ENCODE assay signal across 10 cellular contexts in genomic region chr9:33453286-33453882, GRCh38. TPM values are rescaled to one million over a fixed set of nuclear protein-coding genes. Genes with fewer than 3 reads are reported as not detected.
DNase-seq lines count a peak whose midpoint lies in the region; ATAC-seq and TF ChIP-seq lines count a peak whose summit lies in the region.
"Had no signal": no experiment of that assay in that cellular context is flagged by ENCODE, and none has a peak within 500 bp of the region (broad histone marks: within the 10 kb centered on the region; RNA-seq: fewer than 3 reads in every experiment).

No MANE protein-coding gene starts in this region.

- intact Hi-C loops in Calu3 (cut with micrococcal nuclease; ENCODE audit: unreplicated experiment), result loop anchor here (5.0 kb wide), 1 partner anchor 41 kb away; no protein-coding TSS in a partner anchor

- peaks cover 8% of the 10 kb centered on the region for H3K36me3 Mint-ChIP-seq in Calu3 (ENCODE audit: insufficient read depth, unreplicated experiment)
- no peaks in the 10 kb centered on the region for H3K36me3 Mint-ChIP-seq in activated T-helper 17 cell treated with anti-CD3 and anti-CD28 coated beads, Interleukin-2, amount 50 U/mL, for 72 hours (ENCODE audit: low read depth)
- H3K36me3 Mint-ChIP-seq in naive thymus-derived CD8-positive, alpha-beta T cell, result no peaks in the 10 kb centered on the region
- H3K36me3 Mint-ChIP-seq: natural killer cell had no signal

- peak; percentile 51 for ATAC-seq in activated T-helper 17 cell treated with anti-CD3 and anti-CD28 coated beads, Interleukin-2, amount 50 U/mL, for 72 hours (replicated peaks)
- ATAC-seq in naive thymus-derived CD8-positive, alpha-beta T cell, result peak in 1 of 2 donors; percentile 19
- no peak for ATAC-seq in HG03097 (IDR thresholded peaks at IDR 0.05; ENCODE audit: low FRiP score, unreplicated experiment)

- no peaks in the 10 kb centered on the region for H3K9me3 Mint-ChIP-seq in Calu3 (ENCODE audit: low read depth, unreplicated experiment)
- no peaks in the 10 kb centered on the region for H3K9me3 Mint-ChIP-seq in activated T-helper 17 cell treated with anti-CD3 and anti-CD28 coated beads, Interleukin-2, amount 50 U/mL, for 72 hours
- H3K9me3 Mint-ChIP-seq in naive thymus-derived CD8-positive, alpha-beta T cell, result no peaks in the 10 kb centered on the region
- H3K9me3 Mint-ChIP-seq: natural killer cell had no signal

- no TSS peak for BruUV-seq in Calu3 (replicated peaks; lab: Mats Ljungman, UMichigan)

- DNase-seq in Calu3, result no peak
- DNase-seq in HPDE6-E6E7 (ENCODE audit: extremely low spot score), result peak; percentile 60
- DNase-seq in naive thymus-derived CD8-positive, alpha-beta T cell, result no peak
- no peak for DNase-seq in NCI-H1694 (lab: John Stamatoyannopoulos, UW)
- DNase-seq in GM13977 (ENCODE audit: low spot score), result no peak
- DNase-seq: cerebellar nuclear complex, natural killer cell had no signal

- no peak overlapping the region for H3K4me3 Mint-ChIP-seq in Calu3 (ENCODE audit: low read depth, unreplicated experiment)
- peak overlapping the region; percentile 68 for H3K4me3 Mint-ChIP-seq in activated T-helper 17 cell treated with anti-CD3 and anti-CD28 coated beads, Interleukin-2, amount 50 U/mL, for 72 hours
- H3K4me3 Mint-ChIP-seq in naive thymus-derived CD8-positive, alpha-beta T cell, result peak overlapping the region in 7 of 10 donors; percentile 4 to 71 (median 63)
- H3K4me3 Mint-ChIP-seq: natural killer cell had no signal

- H3K4me1 Mint-ChIP-seq in Calu3 (ENCODE audit: low read depth, unreplicated experiment), result peaks cover 34% of the 10 kb centered on the region
- H3K4me1 Mint-ChIP-seq in activated T-helper 17 cell treated with anti-CD3 and anti-CD28 coated beads, Interleukin-2, amount 50 U/mL, for 72 hours, result peaks cover 46% of the 10 kb centered on the region
- peaks cover 37 to 73% (median 64%) of the 10 kb centered on the region in 4 donors for H3K4me1 Mint-ChIP-seq in naive thymus-derived CD8-positive, alpha-beta T cell

- in situ Hi-C loops in GM13977 (cut with MboI; ENCODE audit: low pct_unique_long_range_greater_than_20kb, low sequenced_read_pairs, unreplicated experiment), result no loop called here

- peak overlapping the region; percentile 30 for H3K27ac Mint-ChIP-seq in Calu3 (ENCODE audit: unreplicated experiment)
- peak overlapping the region; percentile 91 for H3K27ac Mint-ChIP-seq in activated T-helper 17 cell treated with anti-CD3 and anti-CD28 coated beads, Interleukin-2, amount 50 U/mL, for 72 hours
- peak overlapping the region; percentile 32 to 95 (median 90) for H3K27ac Mint-ChIP-seq in naive thymus-derived CD8-positive, alpha-beta T cell
- H3K27ac Mint-ChIP-seq: natural killer cell had no signal

- POLR2A ChIA-PET in naive thymus-derived CD8-positive, alpha-beta T cell (lab: Charles Lee), result interaction anchor here (0.6 to 10.7 kb wide), 6 partner anchors 7 to 38 kb away, joined by 3 to 93 read pairs (median 9); partner anchors contain the start of genes AQP3 and NOL6

- H3K27me3 Mint-ChIP-seq in Calu3 (ENCODE audit: unreplicated experiment), result no peaks in the 10 kb centered on the region
- H3K27me3 Mint-ChIP-seq in activated T-helper 17 cell treated with anti-CD3 and anti-CD28 coated beads, Interleukin-2, amount 50 U/mL, for 72 hours, result no peaks in the 10 kb centered on the region
- H3K27me3 Mint-ChIP-seq in naive thymus-derived CD8-positive, alpha-beta T cell, result no peaks in the 10 kb centered on the region

- TF ChIP-seq CTCF in Calu3 (IDR thresholded peaks at IDR 0.05; ENCODE audit: unreplicated experiment), result no peak
- no peak for TF ChIP-seq CTCF in GM13977 (IDR thresholded peaks at IDR 0.05; ENCODE audit: extremely low read depth, insufficient read depth, missing control alignments)

- CTCF ChIA-PET in Calu3 (lab: Charles Lee), result interaction anchor here (0.6 to 2.0 kb wide), 16 partner anchors 11 to 219 kb away, joined by 3 to 13 read pairs (median 5); partner anchors contain the start of genes AQP7, NFX1 and NOL6

RNA-seq across cellular contexts. Expression of gene AQP3, which starts 6.0 kb away (rescaled TPM):
- 4.6 and 10.4 TPM in 2 replicates for total RNA-seq in Calu3 (2022)
- total RNA-seq in activated T-helper 17 cell treated with anti-CD3 and anti-CD28 coated beads, Interleukin-2, amount 50 U/mL, for 72 hours, result 10 to 100 TPM; 37.3 to 72.5 TPM
- total RNA-seq in naive thymus-derived CD8-positive, alpha-beta T cell, result 10 to 100 TPM; 71.6 to 72.8 TPM
- polyA plus RNA-seq in naive thymus-derived CD8-positive, alpha-beta T cell, result 100 to 1,000 TPM; 124 to 166 (median 145) TPM

RNA-seq across cellular contexts. Expression of gene NOL6, which starts 20.3 kb away (rescaled TPM):
- 39.3 and 48.7 TPM in 2 replicates for total RNA-seq in Calu3 (2022)
- 10 to 100 TPM; 25.9 to 58.3 TPM for total RNA-seq in activated T-helper 17 cell treated with anti-CD3 and anti-CD28 coated beads, Interleukin-2, amount 50 U/mL, for 72 hours
- 10 to 100 TPM; 42.7 to 47.2 TPM for total RNA-seq in naive thymus-derived CD8-positive, alpha-beta T cell
- polyA plus RNA-seq in naive thymus-derived CD8-positive, alpha-beta T cell, result 10 to 100 TPM; 13.5 to 29.2 (median 19.3) TPM

RNA-seq across cellular contexts. Expression of gene AQP7, which starts 51.0 kb away (rescaled TPM):
- 0.35 and 1.2 TPM in 2 replicates for total RNA-seq in Calu3 (2022)
- under 1 TPM; 0.42 to 0.45 TPM for total RNA-seq in activated T-helper 17 cell treated with anti-CD3 and anti-CD28 coated beads, Interleukin-2, amount 50 U/mL, for 72 hours
- total RNA-seq in naive thymus-derived CD8-positive, alpha-beta T cell, result under 1 TPM in 1 of 2 experiments, not detected in 1; 0.71 TPM
- polyA plus RNA-seq in naive thymus-derived CD8-positive, alpha-beta T cell, result under 1 TPM in 1 of 3 donors, not detected in 2; 0.17 TPM
- total RNA-seq: fibroblast of villous mesenchyme, natural killer cell had no signal

Comparison
In these comparisons a context has a peak if more than half of its experiments do, and no peak if none do; other contexts are left out.
1. H3K27ac Mint-ChIP-seq: peak in every context shown above with its lines; median percentile 91 in activated T-helper 17 cell treated with anti-CD3 and anti-CD28 coated beads, Interleukin-2, amount 50 U/mL, for 72 hours; 90 in naive thymus-derived CD8-positive, alpha-beta T cell; 30 in Calu3.